ENCODE assay signal across 13 cellular contexts in the genomic region with DNA sequence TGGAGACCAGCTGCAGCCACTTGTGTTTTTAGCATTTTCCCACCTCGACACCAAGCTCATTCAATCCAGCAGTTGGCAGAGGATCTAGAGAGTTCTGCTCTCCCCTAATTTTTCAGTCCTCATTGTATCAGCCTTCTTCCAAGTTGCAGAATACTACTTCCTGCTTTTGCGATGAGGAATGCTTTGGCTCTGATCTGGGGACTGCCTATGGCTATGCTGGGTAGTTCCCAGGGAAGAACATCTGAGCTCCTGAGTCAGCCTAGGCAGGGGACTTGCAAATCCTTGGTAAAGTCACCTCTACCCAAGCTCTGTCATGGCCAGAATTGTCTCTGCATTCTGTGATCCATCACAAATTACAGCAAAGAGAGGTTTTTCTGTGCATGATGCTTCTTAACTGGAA.
DNase-seq lines count a peak whose midpoint lies in the region; ATAC-seq lines count a peak whose summit lies in the region.
"Had no signal": no experiment of that assay in that cellular context is flagged by ENCODE, and none has a peak within 500 bp of the region (broad histone marks: within the 10 kb centered on the region; RNA-seq: fewer than 3 reads in every experiment).

No MANE protein-coding gene starts in this region.

- DNase-seq in AG08396 (ENCODE audit: low spot score) (peak; percentile 29), LHCN-M2 (ENCODE audit: low read depth) (peak; percentile 13), epidermal melanocyte (ENCODE audit: insufficient read length, low spot score) (peak; percentile 43), left kidney (ENCODE audit: low read depth, low spot score) (peak; percentile 17), COLO668 (lab: John Stamatoyannopoulos, UW; ENCODE audit: unreplicated experiment) (no peak), SW480 (ENCODE audit: low spot score) (no peak), T-helper 1 cell (no peak)
- DNase-seq: activated effector memory CD4-positive, alpha-beta T cell treated with Interleukin-2 at 50 U/mL for 16 hours; NCI-H1048; NCI-H2171 treated with DMSO at 0.1 percent for 48 hours; nucleus accumbens; stimulated activated CD4-positive, alpha-beta T cell treated with anti-CD3 and anti-CD28 coated beads, Interleukin-12 subunit alpha, Interleukin-12 subunit beta, amount 100 ng/mL, for 4 hours had no signal

- ATAC-seq in GM21381 (IDR thresholded peaks at IDR 0.05; ENCODE audit: unreplicated experiment) = no peak

Comparison
In these comparisons a context has a peak if more than half of its experiments do, and no peak if none do; other contexts are left out.
1. DNase-seq: peak in AG08396 (single experiment), LHCN-M2 (single experiment), epidermal melanocyte (single experiment) and left kidney (single experiment); none in COLO668 (single experiment), SW480 (single experiment) and T-helper 1 cell (0 of 5).